ENCODE assay signal across 20 cellular contexts in the genomic region with DNA sequence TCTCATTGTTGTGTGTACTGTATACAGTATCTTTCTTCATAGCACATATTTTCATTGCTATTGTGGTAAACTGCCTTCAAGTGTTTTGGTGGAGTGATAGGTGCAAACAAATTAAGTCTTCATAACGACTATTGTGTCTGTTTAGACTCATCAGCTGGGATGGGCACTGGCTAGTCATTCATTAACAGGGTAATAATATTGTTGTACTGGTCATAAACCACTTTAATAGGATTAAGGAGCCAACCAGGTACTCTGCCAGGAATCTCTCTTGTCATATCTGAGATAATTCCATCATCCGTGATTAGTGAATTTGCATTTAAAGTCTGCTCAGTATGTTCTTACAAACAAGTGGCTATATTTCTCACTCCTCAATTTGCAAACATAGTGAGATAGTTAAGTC. TPM values are rescaled to one million over a fixed set of nuclear protein-coding genes. Genes with fewer than 3 reads are reported as not detected.
DNase-seq lines count a peak whose midpoint lies in the region; FAIRE-seq and TF ChIP-seq lines count a peak whose summit lies in the region.
"Had no signal": no experiment of that assay in that cellular context is flagged by ENCODE, and none has a peak within 500 bp of the region (broad histone marks: within the 10 kb centered on the region; RNA-seq: fewer than 3 reads in every experiment).

No MANE protein-coding gene starts in this region.

- no peak for TF ChIP-seq EP300 in tibial nerve (IDR thresholded peaks at IDR 0.05)

- H3K9ac ChIP-seq in mesendoderm (ENCODE audit: low read length): no peak overlapping the region
- H3K9ac ChIP-seq: BLaER1, GM23248 had no signal

- H3K27ac ChIP-seq in mesendoderm (ENCODE audit: low read depth, low read length) (no peak overlapping the region), tibial nerve (no peak overlapping the region)
- H3K27ac ChIP-seq: BLaER1, GM23248 had no signal

- no peak for TF ChIP-seq POLR2A in tibial nerve (IDR thresholded peaks at IDR 0.05)

- WGBS in mesendoderm (ENCODE audit: extremely low coverage, insufficient coverage, low lambda C conversion rate): no CpG with 5 or more reads among the region's 2 CpGs
- 64 to 68% methylated on average over 2 of the region's 2 CpGs for WGBS in tibial nerve, 2 donors

- H3K9me3 ChIP-seq in tibial nerve: no peaks in the 10 kb centered on the region
- H3K9me3 ChIP-seq: BLaER1, Caco-2 had no signal

- no peak overlapping the region for H2BK5ac ChIP-seq in mesendoderm (ENCODE audit: low read length)

- TF ChIP-seq CTCF in D721Med (IDR thresholded peaks at IDR 0.05; ENCODE audit: insufficient read depth, missing control alignments) (no peak), tibial nerve (IDR thresholded peaks at IDR 0.05) (no peak)

- H2AK5ac ChIP-seq in mesendoderm (ENCODE audit: low read length): no peak overlapping the region

- H3K18ac ChIP-seq in mesendoderm (ENCODE audit: low read length): no peak overlapping the region

- no peak overlapping the region for H2BK120ac ChIP-seq in mesendoderm (ENCODE audit: low read depth, low read length)

- no peak overlapping the region for H3K23ac ChIP-seq in mesendoderm (ENCODE audit: low read length)

- no peak overlapping the region for H4K5ac ChIP-seq in mesendoderm (ENCODE audit: low read length)

- FAIRE-seq in D721Med (lab: Jason Lieb, UNC): no peak
- FAIRE-seq: G401.6, GM12891 had no signal

- H3K36me3 ChIP-seq in mesendoderm (ENCODE audit: control insufficient read depth, insufficient read depth, low read length) (no peaks in the 10 kb centered on the region), tibial nerve (no peaks in the 10 kb centered on the region)
- H3K36me3 ChIP-seq: BLaER1 had no signal

- H3K4me3 ChIP-seq in mesendoderm (ENCODE audit: low read length): no peak overlapping the region
- no peak overlapping the region for H3K4me3 ChIP-seq in tibial nerve
- H3K4me3 ChIP-seq: BLaER1, GM23248 had no signal

- peak; percentile 56 for DNase-seq in DMS53 (lab: John Stamatoyannopoulos, UW)
- DNase-seq in DMS53 treated with DMSO at 0.1 percent for 48 hours (lab: John Stamatoyannopoulos, UW; ENCODE audit: unreplicated experiment): no peak
- DNase-seq in D721Med (ENCODE audit: insufficient read length, low spot score): peak; percentile 19
- peak; percentile 94 for DNase-seq in NCI-H82 (lab: John Stamatoyannopoulos, UW)
- peak; percentile 49 for DNase-seq in mesendoderm
- no peak for DNase-seq in activated naive CD4-positive, alpha-beta T cell treated with Interleukin-2 at 50 U/mL for 16 hours
- DNase-seq in tibial nerve (ENCODE audit: low spot score in 2 of 2): no peak
- no peak for DNase-seq in NCI-H2196 (lab: John Stamatoyannopoulos, UW; ENCODE audit: unreplicated experiment)
- DNase-seq: 8988T; AML-193; CD8-positive, alpha-beta memory T cell; DMS 273 treated with DMSO at 0.1 percent for 48 hours; DMS79 treated with DMSO at 0.1 percent for 48 hours; EL; GM23248; H7 had no signal

- no peak overlapping the region for H2BK15ac ChIP-seq in mesendoderm (replicated peaks; ENCODE audit: low read depth)

- H3K4me1 ChIP-seq in mesendoderm (ENCODE audit: control insufficient read depth, low read depth, low read length) (no peaks in the 10 kb centered on the region), tibial nerve (no peaks in the 10 kb centered on the region)
- H3K4me1 ChIP-seq: BLaER1 had no signal

- no peak overlapping the region for H4K8ac ChIP-seq in mesendoderm (ENCODE audit: low read depth, low read length)

- no peaks in the 10 kb centered on the region for H3K79me2 ChIP-seq in mesendoderm (ENCODE audit: control insufficient read depth, insufficient read depth, low read length)

- H3K56ac ChIP-seq in mesendoderm (ENCODE audit: low read length): no peak overlapping the region

- no peaks in the 10 kb centered on the region for H3K79me1 ChIP-seq in mesendoderm (ENCODE audit: low read length)

- H3K27me3 ChIP-seq in mesendoderm (ENCODE audit: insufficient read depth, low read length, poor library complexity) (no peaks in the 10 kb centered on the region), tibial nerve (no peaks in the 10 kb centered on the region)
- H3K27me3 ChIP-seq: BLaER1 had no signal

- no peak overlapping the region for H3K4ac ChIP-seq in mesendoderm (ENCODE audit: low read depth, low read length)

- H3K4me2 ChIP-seq in mesendoderm (ENCODE audit: low read length): no peak overlapping the region
- H3K4me2 ChIP-seq: BLaER1 had no signal

RNA-seq across cellular contexts. Expression of gene TMEM45A, which starts 10.2 kb away (rescaled TPM):
- polyA plus RNA-seq in mesendoderm (2013, experiment 1 of 2): 7.3 TPM
- polyA plus RNA-seq in mesendoderm (2013, experiment 2 of 2): 8.5 TPM
- total RNA-seq in tibial nerve: 10 to 100 TPM in 3 of 4 donors, 1 to 10 TPM in 1; 9.4 to 36.5 (median 14.0) TPM
- polyA plus RNA-seq: CD8-positive, alpha-beta memory T cell had no signal

Comparison
In these comparisons a context has a peak if more than half of its experiments do, and no peak if none do; other contexts are left out.
1. DNase-seq: peak in DMS53 (single experiment), D721Med (single experiment), NCI-H82 (single experiment) and mesendoderm (single experiment); none in DMS53 treated with DMSO at 0.1 percent for 48 hours (single experiment), activated naive CD4-positive, alpha-beta T cell treated with Interleukin-2 at 50 U/mL for 16 hours (single experiment), tibial nerve (0 of 2) and NCI-H2196 (single experiment).